ENCODE assay signal across 1 cellular context in genomic region chr14:58283730-58284129, GRCh38.
TF ChIP-seq lines count a peak whose summit lies in the region.

No MANE protein-coding gene starts in this region.

TF ChIP-seq in K562, 482 proteins besides CTCF, POLR2A, EP300 and RAD21:
- TF ChIP-seq KAT7 (CRISPR knock-in tag; IDR thresholded peaks at IDR 0.05; ENCODE audit: borderline replicate concordance): no peak
- no peak for TF ChIP-seq ZNF696 (CRISPR knock-in tag; conservative IDR thresholded peaks at IDR 0.05)
- TF ChIP-seq CEBPG (CRISPR knock-in tag; IDR thresholded peaks at IDR 0.05): no peak
- TF ChIP-seq CEBPG (tag; conservative IDR thresholded peaks at IDR 0.05 in 1 of 2, IDR thresholded peaks at IDR 0.05 in 1 of 2): peak; percentile 31 to 58; a peak in 2 of 4 replicates
- TF ChIP-seq CEBPB (tag; IDR thresholded peaks at IDR 0.05): peak; percentile 79
TF ChIP-seq in K562: peak in this region for 2.
